1 cellular context compared by ENCODE assay signal in the genomic region with DNA sequence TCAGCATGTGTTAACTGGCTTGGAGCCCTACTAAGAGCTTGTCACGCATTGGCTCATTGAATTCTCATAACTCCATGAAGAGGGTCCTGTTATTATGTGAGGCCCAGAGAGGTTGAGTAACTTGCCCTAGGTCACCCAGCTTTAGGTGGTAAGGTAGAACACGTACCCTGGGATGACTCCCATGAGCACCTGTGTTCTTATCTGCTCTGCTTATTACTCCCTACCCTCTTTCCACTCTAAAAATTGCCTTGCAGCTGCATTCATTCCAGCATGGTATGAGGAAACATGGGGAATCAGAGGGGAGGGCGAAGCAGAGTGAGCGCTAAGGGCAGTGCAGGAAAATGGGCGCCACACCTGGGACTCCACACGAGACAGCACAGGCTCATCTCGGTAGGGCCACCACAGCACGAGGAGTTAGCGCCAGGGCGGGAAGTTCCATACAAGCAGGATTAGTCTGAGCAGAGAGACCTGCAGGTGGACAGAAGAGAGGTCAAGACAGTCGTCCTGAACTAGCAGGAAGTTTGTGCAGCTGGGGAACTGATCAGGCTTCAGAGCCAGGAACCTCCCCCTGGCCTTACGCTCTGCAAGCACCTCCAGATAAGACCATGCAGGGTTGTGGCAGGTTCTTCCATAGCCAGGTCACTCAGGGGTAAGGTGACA.
TF ChIP-seq lines count a peak whose summit lies in the region.

No MANE protein-coding gene starts in this region.

TF ChIP-seq in H1, 55 proteins besides CTCF, POLR2A, EP300 and RAD21:
- TF ChIP-seq KDM1A (IDR thresholded peaks at IDR 0.05; ENCODE audit: borderline replicate concordance, low read length): peak; percentile 84; the same call in 1 of the 2 replicates
- TF ChIP-seq CHD2 (IDR thresholded peaks at IDR 0.05; ENCODE audit: low read length): no peak
TF ChIP-seq in H1: peak in this region for 1.
